Comparison of ENCODE assay signal across 9 cellular contexts in genomic region chr7:98617051-98617959, GRCh38. TPM values are rescaled to one million over a fixed set of nuclear protein-coding genes. Genes with fewer than 3 reads are reported as not detected.
DNase-seq lines count a peak whose midpoint lies in the region; ATAC-seq lines count a peak whose summit lies in the region.
"Had no signal": no experiment of that assay in that cellular context is flagged by ENCODE, and none has a peak within 500 bp of the region (broad histone marks: within the 10 kb centered on the region; RNA-seq: fewer than 3 reads in every experiment).

Gene NPTX2, plus strand, starts transcription at chr7:98617285. Its CDS starts 177 bp downstream, at chr7:98617462.

- peaks cover 51% of the 10 kb centered on the region for H3K27me3 Mint-ChIP-seq in T-helper 17 cell

- intact Hi-C loops in left ventricle myocardium superior (cut with micrococcal nuclease) = no loop called here
- intact Hi-C loops in sciatic nerve (cut with DNase I) = no loop called here

- H3K4me3 Mint-ChIP-seq in T-helper 17 cell = peak within 1 kb of the TSS; percentile 45

- no peak within 1 kb of the TSS for H3K27ac Mint-ChIP-seq in T-helper 17 cell

- ATAC-seq in T-helper 17 cell = no peak
- ATAC-seq in left ventricle myocardium superior = peak; percentile 84
- ATAC-seq in sciatic nerve = peak; percentile 81
- ATAC-seq in HG02938 (IDR thresholded peaks at IDR 0.05; ENCODE audit: unreplicated experiment) = no peak
- no peak for ATAC-seq in HG02798 (IDR thresholded peaks at IDR 0.05; ENCODE audit: poor library complexity, unreplicated experiment)

- H3K9me3 ChIP-seq in T-helper 17 cell (ENCODE audit: control insufficient read depth, low read length, poor library complexity, severe bottlenecking) = no peaks in the 10 kb centered on the region

- peak; percentile 16 to 17 for DNase-seq in activated CD4-positive, alpha-beta T cell treated with anti-CD3 and anti-CD28 coated beads, Interleukin-2, amount 50 U/mL, for 48 hours
- no peak for DNase-seq in activated CD4-positive, alpha-beta T cell treated with anti-CD3 and anti-CD28 coated beads, Interleukin-2, amount 50 U/mL, for 1 hour
- DNase-seq in T-helper 17 cell = no peak
- peak; percentile 77 for DNase-seq in left ventricle myocardium superior
- DNase-seq in sciatic nerve (ENCODE audit: low spot score) = peak; percentile 77
- DNase-seq in activated effector memory CD4-positive, alpha-beta T cell treated with Interleukin-2 at 50 U/mL for 16 hours = no peak
- DNase-seq: DND-41 had no signal

- no peaks in the 10 kb centered on the region for H3K36me3 Mint-ChIP-seq in T-helper 17 cell (ENCODE audit: low read depth)

- H3K4me1 Mint-ChIP-seq in T-helper 17 cell = peaks cover 2% of the 10 kb centered on the region

RNA-seq across cellular contexts. Expression of gene NPTX2, which starts in this region (rescaled TPM):
- total RNA-seq in T-helper 17 cell (not detected), left ventricle myocardium superior (2.1 TPM), sciatic nerve (3.8 TPM)

Comparison
In these comparisons a context has a peak if more than half of its experiments do, and no peak if none do; other contexts are left out.
1. DNase-seq: peak in activated CD4-positive, alpha-beta T cell treated with anti-CD3 and anti-CD28 coated beads, Interleukin-2, amount 50 U/mL, for 48 hours (2 of 2), left ventricle myocardium superior (single experiment) and sciatic nerve (single experiment); none in activated CD4-positive, alpha-beta T cell treated with anti-CD3 and anti-CD28 coated beads, Interleukin-2, amount 50 U/mL, for 1 hour (single experiment), T-helper 17 cell (0 of 3) and activated effector memory CD4-positive, alpha-beta T cell treated with Interleukin-2 at 50 U/mL for 16 hours (single experiment).
2. ATAC-seq: peak in left ventricle myocardium superior (single experiment) and sciatic nerve (single experiment); none in T-helper 17 cell (single experiment), HG02938 (single experiment) and HG02798 (single experiment).